Comparison of ENCODE assay signal across 8 cellular contexts in the genomic region with DNA sequence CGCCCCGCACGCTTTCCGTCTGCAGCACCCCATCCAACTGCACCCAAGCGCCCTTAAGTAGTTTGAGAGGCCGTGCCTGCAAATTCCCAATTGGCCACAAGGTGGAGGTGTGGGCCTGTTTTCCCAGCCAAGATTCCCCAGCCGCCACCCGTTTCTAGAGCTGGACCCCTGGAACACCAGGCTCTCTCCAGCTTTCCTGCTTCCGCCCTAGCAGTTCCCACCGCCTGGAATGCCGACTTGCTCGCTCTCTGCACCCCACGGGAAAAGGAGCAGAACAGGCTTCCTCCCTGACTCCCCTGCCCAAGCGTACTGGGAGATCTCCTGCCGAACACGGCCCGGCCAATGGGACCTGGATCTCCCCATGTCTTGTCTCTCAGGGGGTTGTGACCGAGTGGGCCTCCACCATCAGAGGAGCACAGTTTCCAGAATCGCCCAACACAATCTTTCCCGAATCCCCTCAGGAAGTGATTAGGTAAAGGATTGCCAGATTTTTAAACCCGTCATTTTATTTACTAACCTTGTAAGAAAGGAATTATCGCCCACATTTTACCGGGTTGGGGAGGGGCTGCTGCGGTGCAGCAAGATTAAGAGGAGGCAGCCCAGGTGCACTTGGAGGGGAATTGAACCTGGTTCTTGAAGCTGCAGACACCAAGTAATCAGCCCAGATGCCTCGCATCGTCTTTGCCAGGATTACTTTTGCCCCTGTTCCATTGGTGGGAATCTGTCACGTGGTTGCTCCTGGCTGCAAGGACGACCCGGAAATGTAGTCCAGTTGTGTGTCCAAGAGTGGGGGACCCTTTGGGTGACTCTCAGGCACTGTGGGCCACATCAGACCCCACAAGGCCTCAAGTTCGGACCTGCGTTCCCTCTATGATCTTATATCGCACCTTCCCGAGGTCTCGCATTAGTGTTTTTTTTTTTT. TPM values are rescaled to one million over a fixed set of nuclear protein-coding genes. Genes with fewer than 3 reads are reported as not detected.
DNase-seq lines count a peak whose midpoint lies in the region; ATAC-seq and TF ChIP-seq lines count a peak whose summit lies in the region.

No MANE protein-coding gene starts in this region.

- no peak for TF ChIP-seq POLR2A in uterus (IDR thresholded peaks at IDR 0.05)

- peak; percentile 56 for ATAC-seq in GM21381 (IDR thresholded peaks at IDR 0.05; ENCODE audit: unreplicated experiment)
- ATAC-seq in T-helper 17 cell: peak; percentile 83
- ATAC-seq in right cardiac atrium: peak; percentile 94 to 96
- peak; percentile 89 to 97 (median 94) for ATAC-seq in psoas muscle

- H3K36me3 ChIP-seq in BE2C (no peaks in the 10 kb centered on the region), psoas muscle (ENCODE audit: insufficient read depth in 1 of 2, low read depth in 1 of 2) (no peaks in the 10 kb centered on the region), uterus (no peaks in the 10 kb centered on the region)

- H3K27ac Mint-ChIP-seq in T-helper 17 cell: peak overlapping the region; percentile 86

- H3K4me3 Mint-ChIP-seq in T-helper 17 cell: peak overlapping the region; percentile 92

- DNase-seq in BE2C (peak; percentile 88), NCI-H1105 treated with DMSO at 0.1 percent for 48 hours (lab: John Stamatoyannopoulos, UW) (peak; percentile 67), T-helper 17 cell (peak; percentile 55 to 69 (median 65)), anterior cingulate cortex (lab: John Stamatoyannopoulos, UW) (peak; percentile 30 to 91 (median 76)), right cardiac atrium (peak; percentile 79 to 93 (median 90)), psoas muscle (peak; percentile 81 to 86), uterus (peak; percentile 85)

- H3K4me1 Mint-ChIP-seq in T-helper 17 cell: peaks cover 21% of the 10 kb centered on the region

- TF ChIP-seq CTCF in BE2C (IDR thresholded peaks at IDR 0.05; ENCODE audit: low read depth, low read length): peak; percentile 80
- peak; percentile 86 for TF ChIP-seq CTCF in psoas muscle (IDR thresholded peaks at IDR 0.05)
- TF ChIP-seq CTCF in uterus (IDR thresholded peaks at IDR 0.05): peak; percentile 85 to 92 (median 90)

- peak overlapping the region; percentile 91 for H3K27ac ChIP-seq in right cardiac atrium (ENCODE audit: low read length)
- peak overlapping the region; percentile 39 for H3K27ac ChIP-seq in psoas muscle
- H3K27ac ChIP-seq in uterus: peak overlapping the region; percentile 77 to 85

- H3K4me1 ChIP-seq in BE2C: no peaks in the 10 kb centered on the region
- H3K4me1 ChIP-seq in right cardiac atrium (ENCODE audit: control insufficient read depth, insufficient read depth, low read length): no peaks in the 10 kb centered on the region
- H3K4me1 ChIP-seq in psoas muscle: peaks cover 8% of the 10 kb centered on the region
- no peaks in the 10 kb centered on the region for H3K4me1 ChIP-seq in uterus

- H3K4me3 ChIP-seq in BE2C (ENCODE audit: low read depth, low read length) (peak overlapping the region; percentile 82), right cardiac atrium (ENCODE audit: low read length) (peak overlapping the region; percentile 78), psoas muscle (peak overlapping the region; percentile 79), uterus (peak overlapping the region; percentile 52 to 73)

- H3K36me3 Mint-ChIP-seq in T-helper 17 cell (ENCODE audit: low read depth): no peaks in the 10 kb centered on the region

- intact Hi-C loops in right cardiac atrium (cut with DNase I): loop anchor here (5.0 to 10.0 kb wide), 4 partner anchors 43 to 416 kb away; no protein-coding TSS in a partner anchor
- intact Hi-C loops in psoas muscle (cut with DNase I): loop anchor here (2.0 to 10.0 kb wide), 6 partner anchors 44 to 413 kb away; partner anchors contain the start of genes EMC10 (in 1 of the 2) and GARIN5A (in 1 of the 2)
- intact Hi-C loops in uterus (cut with DNase I; ENCODE audit: low total_unique reads): loop anchor here (5.0 kb wide), 1 partner anchor 43 kb away; no protein-coding TSS in a partner anchor

- 6% methylated on average over 34 of the region's 34 CpGs for WGBS in right cardiac atrium
- WGBS in psoas muscle, 3 donors: 6 to 10% (median 7%) methylated on average over 34 of the region's 34 CpGs

- H3K27me3 ChIP-seq in BE2C (no peaks in the 10 kb centered on the region), right cardiac atrium (ENCODE audit: control insufficient read depth, insufficient read depth) (no peaks in the 10 kb centered on the region), psoas muscle (ENCODE audit: insufficient read depth in 3 of 3, low read length in 2 of 3) (no peaks in the 10 kb centered on the region), uterus (no peaks in the 10 kb centered on the region)

- no peaks in the 10 kb centered on the region for H3K27me3 Mint-ChIP-seq in T-helper 17 cell

- H3K9me3 ChIP-seq in BE2C (no peaks in the 10 kb centered on the region), T-helper 17 cell (ENCODE audit: control insufficient read depth, low read length, poor library complexity, severe bottlenecking) (no peaks in the 10 kb centered on the region), right cardiac atrium (ENCODE audit: control insufficient read depth, low read length) (no peaks in the 10 kb centered on the region), psoas muscle (no peaks in the 10 kb centered on the region), uterus (no peaks in the 10 kb centered on the region)

RNA-seq across cellular contexts. Expression of gene NAPSA, which starts 3.5 kb away (rescaled TPM):
- 1.6 TPM for polyA plus RNA-seq in BE2C (2012; ENCODE audit: insufficient read depth, insufficient read length, low read depth)
- total RNA-seq in T-helper 17 cell (under 1 TPM; 0.73 to 0.99 TPM), right cardiac atrium (under 1 TPM in 3 of 4 donors, not detected in 1; 0.43 to 0.84 (median 0.56) TPM), psoas muscle (under 1 TPM in 1 of 4 donors, not detected in 3; 0.29 TPM), uterus (1 to 10 TPM in 2 of 4 donors, not detected in 2; 1.4 to 1.5 TPM)
- polyA plus RNA-seq in right cardiac atrium (0.72 TPM), psoas muscle (under 1 TPM; 0.10 to 0.47 (median 0.25) TPM)

RNA-seq across cellular contexts. Expression of gene NR1H2, which starts 7.3 kb away (rescaled TPM):
- polyA plus RNA-seq in BE2C (2012; ENCODE audit: insufficient read depth, insufficient read length, low read depth): 65.7 TPM
- total RNA-seq in T-helper 17 cell (100 to 1,000 TPM; 208 to 276 TPM), right cardiac atrium (10 to 100 TPM; 68.3 to 74.5 (median 70.2) TPM), psoas muscle (100 to 1,000 TPM in 3 of 4 donors, 10 to 100 TPM in 1; 74.9 to 136 (median 119) TPM), uterus (100 to 1,000 TPM in 1 of 4 donors, 10 to 100 TPM in 3; 45.3 to 115 (median 61.4) TPM)
- polyA plus RNA-seq in right cardiac atrium (80.9 TPM), psoas muscle (100 to 1,000 TPM; 135 to 153 (median 139) TPM)

RNA-seq across cellular contexts. Expression of gene POLD1, which starts 15.2 kb away (rescaled TPM):
- polyA plus RNA-seq in BE2C (2012; ENCODE audit: insufficient read depth, insufficient read length, low read depth): 20.8 TPM
- 10 to 100 TPM; 23.5 to 26.6 TPM for total RNA-seq in T-helper 17 cell
- 10 to 100 TPM in 3 of 4 donors, 1 to 10 TPM in 1; 9.0 to 12.5 (median 11.6) TPM for total RNA-seq in right cardiac atrium
- 8.7 TPM for polyA plus RNA-seq in right cardiac atrium
- 1 to 10 TPM; 4.5 to 9.7 (median 7.2) TPM for total RNA-seq in psoas muscle
- 1 to 10 TPM; 6.6 to 8.1 (median 6.9) TPM for polyA plus RNA-seq in psoas muscle
- total RNA-seq in uterus: 10 to 100 TPM; 10.6 to 47.9 (median 24.0) TPM

RNA-seq across cellular contexts. Expression of gene KCNC3, which starts 39.7 kb away (rescaled TPM):
- polyA plus RNA-seq in BE2C (2012; ENCODE audit: insufficient read depth, insufficient read length, low read depth): 7.4 TPM
- total RNA-seq in T-helper 17 cell: 1 to 10 TPM; 1.4 to 2.0 TPM
- total RNA-seq in right cardiac atrium: 1 to 10 TPM; 3.0 to 6.1 (median 4.9) TPM
- polyA plus RNA-seq in right cardiac atrium: 3.3 TPM
- 1 to 10 TPM in 3 of 4 donors, under 1 TPM in 1; 0.65 to 2.4 (median 1.5) TPM for total RNA-seq in psoas muscle
- polyA plus RNA-seq in psoas muscle: 1 to 10 TPM in 1 of 3 donors, under 1 TPM in 2; 0.10 to 1.1 (median 0.64) TPM
- 1 to 10 TPM in 1 of 4 donors, under 1 TPM in 2, not detected in 1; 0.26 to 2.4 (median 0.85) TPM for total RNA-seq in uterus

RNA-seq across cellular contexts. Expression of gene SPIB, which starts 49.8 kb away (rescaled TPM):
- polyA plus RNA-seq in BE2C (2012; ENCODE audit: insufficient read depth, insufficient read length, low read depth): not detected
- total RNA-seq in T-helper 17 cell (1 to 10 TPM; 1.9 to 3.0 TPM), right cardiac atrium (under 1 TPM in 2 of 4 donors, not detected in 2; 0.14 to 0.29 TPM), psoas muscle (under 1 TPM in 3 of 4 donors, not detected in 1; 0.11 to 0.44 (median 0.25) TPM), uterus (1 to 10 TPM in 1 of 4 donors, under 1 TPM in 1, not detected in 2; under 0.01 to 2.1 TPM)
- polyA plus RNA-seq in right cardiac atrium (0.02 TPM), psoas muscle (under 1 TPM in 2 of 3 donors, not detected in 1; 0.05 to 0.07 TPM)

Comparison
In these comparisons a context has a peak if more than half of its experiments do, and no peak if none do; other contexts are left out.
1. Peak in every context shown above with its lines: DNase-seq, ATAC-seq, H3K4me3 ChIP-seq and H3K27ac ChIP-seq.
2. H3K27ac ChIP-seq: peak in every context shown above with its lines; median percentile 91 in right cardiac atrium; 81 in uterus; 39 in psoas muscle.